Comparison of ENCODE assay signal across 20 cellular contexts in the genomic region with DNA sequence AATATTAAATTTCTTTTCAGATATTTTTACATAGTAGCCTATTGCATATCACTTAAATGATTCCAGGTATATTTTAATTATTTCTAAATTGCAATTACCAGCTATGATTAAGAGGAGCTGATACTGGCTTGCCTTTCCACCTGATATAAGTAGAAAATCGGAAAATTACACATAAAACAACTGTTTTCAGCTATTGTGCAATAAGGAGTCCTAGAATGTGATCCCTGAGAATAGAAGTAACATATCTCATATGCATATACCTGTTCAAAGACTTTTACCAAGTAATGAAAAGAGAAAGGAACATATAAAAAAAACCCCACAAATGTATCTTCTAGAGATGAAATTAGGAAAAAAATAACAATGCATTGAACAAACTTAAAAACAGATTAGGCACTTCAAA.
DNase-seq lines count a peak whose midpoint lies in the region; ATAC-seq, FAIRE-seq and TF ChIP-seq lines count a peak whose summit lies in the region.
"Had no signal": no experiment of that assay in that cellular context is flagged by ENCODE, and none has a peak within 500 bp of the region (broad histone marks: within the 10 kb centered on the region; RNA-seq: fewer than 3 reads in every experiment).

No MANE protein-coding gene starts in this region.

- no peak overlapping the region for H2AFZ ChIP-seq in HepG2 (ENCODE audit: low read length)
- H2AFZ ChIP-seq in Karpas-422 (ENCODE audit: low read length) = 0 out of 2 replicates have a peak overlapping the region, but pooled peaks have one; percentile 1

- TF ChIP-seq POLR2A in HepG2 (IDR thresholded peaks at IDR 0.05; ENCODE audit: insufficient read depth in 1 of 2, low read depth in 2 of 2, low read length in 2 of 2) (no peak), right lobe of liver (IDR thresholded peaks at IDR 0.05) (no peak)

- WGBS in HepG2 (ENCODE audit: low lambda C conversion rate) = 0% methylated on average over 1 of the region's 1 CpG
- 24% methylated on average over 1 of the region's 1 CpG for WGBS in right lobe of liver (ENCODE audit: insufficient coverage, low coverage, low lambda C conversion rate, missing lambda C conversion rate)
- WGBS in small intestine, 3 donors = 28 to 51% (median 35%) methylated on average over 1 of the region's 1 CpG

- H4K20me1 ChIP-seq in HepG2 (ENCODE audit: insufficient read depth, low read length) (no peaks in the 10 kb centered on the region), Karpas-422 (ENCODE audit: insufficient read depth, low read depth, low read length) (no peaks in the 10 kb centered on the region)
- H4K20me1 ChIP-seq: BLaER1 treated with 17β-estradiol and CSF1 and Interleukin-3, amounts not matched to agents 10 nM and 100 nM had no signal

- no peaks in the 10 kb centered on the region for H3K9me3 ChIP-seq in HepG2 (ENCODE audit: low read length)
- no peaks in the 10 kb centered on the region for H3K9me3 ChIP-seq in right lobe of liver
- no peaks in the 10 kb centered on the region; the same call in 1 of the 2 replicates for H3K9me3 ChIP-seq in Karpas-422 (ENCODE audit: low read length)
- no peaks in the 10 kb centered on the region for H3K9me3 ChIP-seq in small intestine (ENCODE audit: control insufficient read depth, low read depth)
- H3K9me3 ChIP-seq: A549, Caco-2 had no signal

- intact Hi-C loops in HepG2 (cut with micrococcal nuclease; ENCODE audit: unreplicated experiment) = no loop called here
- intact Hi-C loops in right lobe of liver (cut with DNase I) = no loop called here

- in situ Hi-C loops in HepG2 (cut with HindIII; ENCODE audit: extremely low pct_ligation_motif_present, low pct_unique_long_range_greater_than_20kb) = no loop called here

- no peaks in the 10 kb centered on the region for H3K9me2 ChIP-seq in Karpas-422 (replicated peaks; ENCODE audit: insufficient read depth, low read length)

- no peak overlapping the region for H3K9ac ChIP-seq in HepG2 (ENCODE audit: insufficient read depth, low read depth, low read length)
- H3K9ac ChIP-seq in Karpas-422 (ENCODE audit: low read length) = no peak overlapping the region
- H3K9ac ChIP-seq: BLaER1 treated with 17β-estradiol and CSF1 and Interleukin-3, amounts not matched to agents 10 nM and 100 nM had no signal

- no peak for FAIRE-seq in HepG2 (lab: Jason Lieb, UNC)
- peak; percentile 44 for FAIRE-seq in small intestine (lab: Jason Lieb, UNC)
- FAIRE-seq: A549, D721Med, GM12891, GM19239 had no signal

- TF ChIP-seq CTCF in HepG2 (CRISPR knock-in tag; IDR thresholded peaks at IDR 0.05) = no peak
- no peak for TF ChIP-seq CTCF in right lobe of liver (IDR thresholded peaks at IDR 0.05)

- TF ChIP-seq RAD21 in HepG2 (CRISPR knock-in tag; IDR thresholded peaks at IDR 0.05) = no peak

- no peak overlapping the region for H3K27ac ChIP-seq in HepG2 (ENCODE audit: extremely low read length, insufficient read depth, low read length)
- H3K27ac ChIP-seq in right lobe of liver = no peak overlapping the region
- H3K27ac ChIP-seq in Karpas-422 (ENCODE audit: low read length) = no peak overlapping the region
- H3K27ac ChIP-seq in small intestine (ENCODE audit: low read depth in 1 of 2, low read length in 1 of 2) = no peak overlapping the region
- H3K27ac ChIP-seq: 22Rv1; A549; BLaER1 treated with 17β-estradiol and CSF1 and Interleukin-3, amounts not matched to agents 10 nM and 100 nM; C4-2B had no signal

- no peak overlapping the region for H3K4me3 ChIP-seq in HepG2 (replicated peaks in 1 of 3; ENCODE audit: insufficient read depth in 1 of 3, low read depth in 2 of 3, low read length in 3 of 3)
- no peak overlapping the region for H3K4me3 ChIP-seq in right lobe of liver
- H3K4me3 ChIP-seq in Karpas-422 (ENCODE audit: low read length) = no peak overlapping the region
- no peak overlapping the region for H3K4me3 ChIP-seq in small intestine (ENCODE audit: low read depth in 1 of 2, low read length in 2 of 2)
- H3K4me3 ChIP-seq: A549; BLaER1 treated with 17β-estradiol and CSF1 and Interleukin-3, amounts not matched to agents 10 nM and 100 nM had no signal

- H3K4me1 ChIP-seq in HepG2 (ENCODE audit: insufficient read depth, low read length) (no peaks in the 10 kb centered on the region), right lobe of liver (no peaks in the 10 kb centered on the region), Karpas-422 (ENCODE audit: low read length) (no peaks in the 10 kb centered on the region), small intestine (ENCODE audit: control insufficient read depth in 2 of 2, insufficient read depth in 1 of 2, low read depth in 1 of 2, low read length in 1 of 2) (no peaks in the 10 kb centered on the region)
- H3K4me1 ChIP-seq: A549, Caco-2 had no signal

- POLR2A ChIA-PET in HepG2 (lab: Yijun Ruan, JAX) = no interaction called here

- no TSS peak for BruUV-seq in HepG2 (replicated peaks; lab: Mats Ljungman, UMichigan)

- DNase-seq in HepG2 (ENCODE audit: low spot score) (no peak), right lobe of liver (no peak), Karpas-422 (no peak), small intestine (no peak), GM03348 (ENCODE audit: low spot score) (no peak), EL (no peak)
- DNase-seq: AML-193; Caco-2; Calu3; CD4-positive, alpha-beta T cell; CD8-positive, alpha-beta T cell; DMS79 treated with DMSO at 0.1 percent for 48 hours; GDM1 had no signal

- ATAC-seq in HepG2 (no peak), right lobe of liver (no peak)
- ATAC-seq: A549; CD8-positive, alpha-beta T cell had no signal

- no peak overlapping the region for H3K4me2 ChIP-seq in HepG2 (ENCODE audit: low read depth, low read length)
- H3K4me2 ChIP-seq in Karpas-422 (ENCODE audit: low read depth, low read length, poor library complexity, severe bottlenecking) = no peak overlapping the region
- H3K4me2 ChIP-seq: A549; BLaER1 treated with 17β-estradiol and CSF1 and Interleukin-3, amounts not matched to agents 10 nM and 100 nM had no signal

- TF ChIP-seq EP300 in HepG2 (IDR thresholded peaks at IDR 0.05; ENCODE audit: low read depth in 2 of 2, low read length in 2 of 2) (no peak), HepG2 (CRISPR knock-in tag; IDR thresholded peaks at IDR 0.05; ENCODE audit: borderline replicate concordance) (no peak)

- no peaks in the 10 kb centered on the region for H3K27me3 ChIP-seq in HepG2 (ENCODE audit: control insufficient read depth in 1 of 2, insufficient read depth in 2 of 2, low read length in 2 of 2)
- H3K27me3 ChIP-seq in right lobe of liver = no peaks in the 10 kb centered on the region
- H3K27me3 ChIP-seq in Karpas-422 (ENCODE audit: low read length) = no peaks in the 10 kb centered on the region
- no peaks in the 10 kb centered on the region for H3K27me3 ChIP-seq in small intestine (ENCODE audit: control insufficient read depth in 2 of 2, insufficient read depth in 2 of 2, low read length in 2 of 2)
- H3K27me3 ChIP-seq: BLaER1 treated with 17β-estradiol and CSF1 and Interleukin-3, amounts not matched to agents 10 nM and 100 nM had no signal

- CTCF ChIA-PET in HepG2 (lab: Yijun Ruan, JAX; ENCODE audit: low intra/inter-chr PET ratio, low total read pairs) = no interaction called here

- H3K36me3 ChIP-seq in HepG2 (replicated peaks in 1 of 2; ENCODE audit: control insufficient read depth in 1 of 2, insufficient read depth in 2 of 2, low read length in 2 of 2) (no peaks in the 10 kb centered on the region), right lobe of liver (no peaks in the 10 kb centered on the region), Karpas-422 (ENCODE audit: insufficient read depth, low read length) (no peaks in the 10 kb centered on the region), small intestine (ENCODE audit: control insufficient read depth in 2 of 2, insufficient read depth in 2 of 2, low read length in 2 of 2) (no peaks in the 10 kb centered on the region)
- H3K36me3 ChIP-seq: BLaER1 treated with 17β-estradiol and CSF1 and Interleukin-3, amounts not matched to agents 10 nM and 100 nM had no signal

- H3K79me2 ChIP-seq in HepG2 (ENCODE audit: insufficient read depth, low read length) (no peaks in the 10 kb centered on the region), Karpas-422 (ENCODE audit: low read length) (no peaks in the 10 kb centered on the region)

TF ChIP-seq in HepG2, 621 proteins besides CTCF, POLR2A, EP300 and RAD21:
- no peak for TF ChIP-seq MBNL3 (CRISPR knock-in tag; conservative IDR thresholded peaks at IDR 0.05)
- TF ChIP-seq ZNF547 (CRISPR knock-in tag; IDR thresholded peaks at IDR 0.05) = no peak
- TF ChIP-seq CEBPB (IDR thresholded peaks at IDR 0.05; ENCODE audit: borderline replicate concordance, low read depth, low read length) = peak; percentile 74; the same call in 1 of the 2 replicates
